In the genomic region with DNA sequence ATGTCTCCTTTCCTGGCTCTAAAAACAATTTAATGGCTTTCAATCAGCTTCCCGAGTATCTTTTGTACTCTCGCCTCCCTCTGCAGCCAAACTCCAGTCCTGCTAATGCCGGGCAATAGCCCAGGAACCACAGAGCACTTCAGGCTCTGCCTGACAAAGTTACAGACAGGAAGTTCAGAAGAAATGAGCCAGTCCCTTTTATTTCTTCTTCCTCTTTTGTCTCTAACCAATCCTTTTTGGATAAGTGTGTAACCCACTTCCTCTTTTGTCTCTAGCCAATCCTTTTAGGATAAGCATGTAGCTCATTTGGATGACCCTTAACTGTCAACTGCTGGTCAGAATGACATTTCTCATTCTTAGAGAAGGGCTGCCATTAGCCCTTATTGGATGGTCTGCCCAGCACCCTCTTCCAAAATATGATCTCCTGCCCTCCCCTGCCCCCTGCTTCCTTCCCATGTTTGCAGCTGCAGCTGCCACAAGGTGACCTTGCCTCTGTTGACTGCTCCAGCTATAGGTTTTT, we compare ENCODE assay signal across 8 cellular contexts. TPM values are rescaled to one million over a fixed set of nuclear protein-coding genes. Genes with fewer than 3 reads are reported as not detected.
A peak's percentile ranks its signal among the peaks of the same experiment; 100 is the strongest.
DNase-seq lines count a peak whose midpoint lies in the region; ATAC-seq and TF ChIP-seq lines count a peak whose summit lies in the region.

No MANE protein-coding gene starts in this region.

- no peaks in the 10 kb centered on the region for H3K27me3 ChIP-seq in sigmoid colon

- H3K9me3 ChIP-seq in sigmoid colon: no peaks in the 10 kb centered on the region

- TF ChIP-seq POLR2A in sigmoid colon (IDR thresholded peaks at IDR 0.05): no peak

- 13 to 19% methylated on average over 3 of the region's 3 CpGs for WGBS in sigmoid colon, 2 donors

- peak overlapping the region; percentile 46 to 65 (median 58) for H3K27ac ChIP-seq in sigmoid colon

- intact Hi-C loops in sigmoid colon (cut with DNase I): no loop called here

- H3K36me3 ChIP-seq in sigmoid colon: no peaks in the 10 kb centered on the region

- no peak for TF ChIP-seq EP300 in sigmoid colon (IDR thresholded peaks at IDR 0.05)

- H3K4me3 ChIP-seq in fibroblast of mammary gland (ENCODE audit: control insufficient read depth, low read depth, low read length): no peak overlapping the region
- no peak overlapping the region for H3K4me3 ChIP-seq in sigmoid colon

- no peak for TF ChIP-seq CTCF in fibroblast of mammary gland (conservative IDR thresholded peaks at IDR 0.05; ENCODE audit: control insufficient read depth, insufficient read depth, low read depth, low read length)
- TF ChIP-seq CTCF in sigmoid colon (IDR thresholded peaks at IDR 0.05): no peak

- DNase-seq in Daoy (ENCODE audit: low read depth): peak; percentile 55
- DNase-seq in RPMI8226: peak; percentile 87
- DNase-seq in fibroblast of mammary gland (ENCODE audit: low read depth): peak; percentile 55
- DNase-seq in sigmoid colon: peak; percentile 84
- no peak for DNase-seq in NCI-H446 treated with DMSO at 0.1 percent for 48 hours (lab: John Stamatoyannopoulos, UW)
- no peak for DNase-seq in stimulated activated CD4-positive, alpha-beta T cell treated with anti-CD3 and anti-CD28 coated beads, Interleukin-1b, Interleukin-23, amount 100 ng/mL, for 48 hours
- no peak for DNase-seq in activated CD4-positive, alpha-beta T cell treated with anti-CD3 and anti-CD28 coated beads for 1 hour

- peaks cover 0 to 18% (median 13%) of the 10 kb centered on the region in 4 donors for H3K4me1 ChIP-seq in sigmoid colon

- ATAC-seq in GM21737 (IDR thresholded peaks at IDR 0.05; ENCODE audit: unreplicated experiment): peak; percentile 75

RNA-seq across cellular contexts. Expression of gene DOP1B, which starts 6.4 kb away (rescaled TPM):
- total RNA-seq in Daoy (2014; rRNA removed; shearing (Covaris generic)): 1.8 and 3.3 TPM in 2 replicates
- total RNA-seq in sigmoid colon: 10 to 100 TPM in 2 of 4 donors, 1 to 10 TPM in 2; 7.4 to 14.7 (median 9.8) TPM
- 10 to 100 TPM; 12.5 to 20.7 (median 13.8) TPM for polyA plus RNA-seq in sigmoid colon

RNA-seq across cellular contexts. Expression of gene CBR3, which starts 15.4 kb away (rescaled TPM):
- total RNA-seq in Daoy (2014; rRNA removed; shearing (Covaris generic)): 37.0 and 49.8 TPM in 2 replicates
- 10 to 100 TPM in 3 of 4 donors, 1 to 10 TPM in 1; 3.5 to 17.8 (median 15.5) TPM for total RNA-seq in sigmoid colon
- 10 to 100 TPM in 1 of 3 donors, 1 to 10 TPM in 2; 2.3 to 10.2 (median 8.9) TPM for polyA plus RNA-seq in sigmoid colon

Comparison
In these comparisons a context has a peak if more than half of its experiments do, and no peak if none do; other contexts are left out.
1. DNase-seq: peak in Daoy (single experiment), RPMI8226 (single experiment), fibroblast of mammary gland (single experiment) and sigmoid colon (single experiment); none in NCI-H446 treated with DMSO at 0.1 percent for 48 hours (single experiment), stimulated activated CD4-positive, alpha-beta T cell treated with anti-CD3 and anti-CD28 coated beads, Interleukin-1b, Interleukin-23, amount 100 ng/mL, for 48 hours (single experiment) and activated CD4-positive, alpha-beta T cell treated with anti-CD3 and anti-CD28 coated beads for 1 hour (single experiment).